10 cellular contexts compared by ENCODE assay signal in genomic region chr3:143464850-143465249, GRCh38.
DNase-seq lines count a peak whose midpoint lies in the region; ATAC-seq and TF ChIP-seq lines count a peak whose summit lies in the region.
"Had no signal": no experiment of that assay in that cellular context is flagged by ENCODE, and none has a peak within 500 bp of the region (broad histone marks: within the 10 kb centered on the region; RNA-seq: fewer than 3 reads in every experiment).

No MANE protein-coding gene starts in this region.

- ATAC-seq in HG03175 (IDR thresholded peaks at IDR 0.05; ENCODE audit: unreplicated experiment) (peak; percentile 51), activated B cell treated with CpG ODN at 0.5 μM for 24 hours (ENCODE audit: low read depth) (peak; percentile 54), psoas muscle (no peak), HG03159 (IDR thresholded peaks at IDR 0.05; ENCODE audit: unreplicated experiment) (no peak)
- ATAC-seq: activated CD4-positive, alpha-beta T cell treated with anti-CD3 and anti-CD28 coated beads for 36 hours had no signal

- no peaks in the 10 kb centered on the region for H3K4me1 ChIP-seq in psoas muscle
- no peaks in the 10 kb centered on the region for H3K4me1 ChIP-seq in tibial artery

- H3K36me3 ChIP-seq in psoas muscle (ENCODE audit: insufficient read depth in 1 of 2, low read depth in 1 of 2) (no peaks in the 10 kb centered on the region), tibial artery (no peaks in the 10 kb centered on the region)

- TF ChIP-seq CTCF in activated B cell treated with CpG ODN at 0.5 μM for 24 hours (IDR thresholded peaks at IDR 0.05) (no peak), psoas muscle (IDR thresholded peaks at IDR 0.05) (no peak), tibial artery (IDR thresholded peaks at IDR 0.05) (no peak)

- no peaks in the 10 kb centered on the region for H3K27me3 ChIP-seq in psoas muscle (ENCODE audit: insufficient read depth in 3 of 3, low read length in 2 of 3)
- no peaks in the 10 kb centered on the region for H3K27me3 ChIP-seq in tibial artery

- 24 to 36% (median 32%) methylated on average over 2 of the region's 2 CpGs for WGBS in psoas muscle, 3 donors

- H3K4me3 Mint-ChIP-seq in activated B cell treated with CpG ODN at 0.5 μM for 24 hours, result no peak overlapping the region
- H3K4me3 Mint-ChIP-seq: activated CD4-positive, alpha-beta T cell treated with anti-CD3 and anti-CD28 coated beads for 36 hours had no signal

- POLR2A ChIA-PET in activated B cell treated with CpG ODN at 0.5 μM for 24 hours (lab: Charles Lee), result no interaction called here

- H3K27ac ChIP-seq in psoas muscle, result no peak overlapping the region
- H3K27ac ChIP-seq in tibial artery, result no peak overlapping the region

- H3K27ac Mint-ChIP-seq in activated B cell treated with CpG ODN at 0.5 μM for 24 hours, result no peak overlapping the region
- H3K27ac Mint-ChIP-seq: activated CD4-positive, alpha-beta T cell treated with anti-CD3 and anti-CD28 coated beads for 36 hours had no signal

- CTCF ChIA-PET in activated B cell treated with CpG ODN at 0.5 μM for 24 hours (lab: Charles Lee), result no interaction called here

- peaks cover 17% of the 10 kb centered on the region for H3K36me3 Mint-ChIP-seq in activated B cell treated with CpG ODN at 0.5 μM for 24 hours (ENCODE audit: low read depth)

- H3K27me3 Mint-ChIP-seq in activated B cell treated with CpG ODN at 0.5 μM for 24 hours, result no peaks in the 10 kb centered on the region
- H3K27me3 Mint-ChIP-seq: activated CD4-positive, alpha-beta T cell treated with anti-CD3 and anti-CD28 coated beads for 36 hours had no signal

- DNase-seq in NCI-H2081 (lab: John Stamatoyannopoulos, UW) (peak; percentile 35 to 76), NCI-H2081 treated with DMSO at 0.1 percent for 48 hours (lab: John Stamatoyannopoulos, UW) (no peak), activated B cell treated with CpG ODN at 0.5 μM for 24 hours (no peak), psoas muscle (peak; percentile 19 to 56), superior temporal gyrus (ENCODE audit: extremely low spot score) (no peak), tibial artery (no peak)
- DNase-seq: activated CD4-positive, alpha-beta T cell treated with anti-CD3 and anti-CD28 coated beads for 36 hours; hippocampal formation had no signal

- peaks cover 8% of the 10 kb centered on the region for H3K4me1 Mint-ChIP-seq in activated B cell treated with CpG ODN at 0.5 μM for 24 hours
- H3K4me1 Mint-ChIP-seq: activated CD4-positive, alpha-beta T cell treated with anti-CD3 and anti-CD28 coated beads for 36 hours had no signal

- H3K9me3 Mint-ChIP-seq in activated B cell treated with CpG ODN at 0.5 μM for 24 hours, result no peaks in the 10 kb centered on the region

- H3K4me3 ChIP-seq in psoas muscle, result no peak overlapping the region
- H3K4me3 ChIP-seq in tibial artery, result no peak overlapping the region

- H3K9me3 ChIP-seq in psoas muscle (no peaks in the 10 kb centered on the region), tibial artery (no peaks in the 10 kb centered on the region)

- intact Hi-C loops in activated B cell treated with CpG ODN at 0.5 μM for 24 hours (cut with micrococcal nuclease) (no loop called here), psoas muscle (cut with DNase I) (no loop called here), tibial artery (cut with DNase I; ENCODE audit: low total_unique reads) (no loop called here)

Comparison
In these comparisons a context has a peak if more than half of its experiments do, and no peak if none do; other contexts are left out.
1. DNase-seq: peak in NCI-H2081 (2 of 2) and psoas muscle (2 of 2); none in NCI-H2081 treated with DMSO at 0.1 percent for 48 hours (single experiment), activated B cell treated with CpG ODN at 0.5 μM for 24 hours (single experiment), superior temporal gyrus (single experiment) and tibial artery (0 of 2).
2. ATAC-seq: peak in HG03175 (single experiment) and activated B cell treated with CpG ODN at 0.5 μM for 24 hours (single experiment); none in psoas muscle (0 of 4) and HG03159 (single experiment).